16 cellular contexts compared by ENCODE assay signal in the genomic region with DNA sequence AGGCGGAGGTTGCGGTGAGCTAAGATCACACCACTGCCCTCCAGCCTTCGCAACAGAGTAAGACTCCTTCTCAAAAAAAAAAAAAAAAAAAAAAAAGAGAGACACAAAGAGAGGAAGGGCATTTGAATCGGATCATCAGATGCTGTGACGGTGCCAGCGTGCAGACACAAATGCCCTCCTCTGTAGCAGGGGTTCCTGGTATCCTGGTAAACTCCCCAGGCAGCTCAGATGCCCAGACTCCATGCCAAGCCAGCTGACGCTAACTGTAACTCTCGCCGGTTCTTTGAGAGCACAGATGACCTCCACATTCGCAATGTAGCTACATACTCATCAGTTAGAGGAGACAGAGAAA.
"Had no signal": no experiment of that assay in that cellular context is flagged by ENCODE, and none has a peak within 500 bp of the region (broad histone marks: within the 10 kb centered on the region; RNA-seq: fewer than 3 reads in every experiment).

No MANE protein-coding gene starts in this region.

- H3K4me3 ChIP-seq: colonic mucosa, esophagus squamous epithelium, gastroesophageal sphincter had no signal

- H3K36me3 ChIP-seq: colonic mucosa, esophagus squamous epithelium, gastroesophageal sphincter had no signal

- H3K27ac ChIP-seq: colonic mucosa, esophagus squamous epithelium, gastroesophageal sphincter had no signal

- H3K4me1 ChIP-seq: colonic mucosa had no signal

- H3K9me3 ChIP-seq: colonic mucosa, esophagus squamous epithelium had no signal

- ATAC-seq: gastroesophageal sphincter; left cardiac atrium; left ventricle myocardium superior; naive thymus-derived CD4-positive, alpha-beta T cell had no signal

- DNase-seq: colonic mucosa; dermis blood vessel endothelial cell; esophagus squamous epithelium; foreskin fibroblast; glutamatergic neuron; immature natural killer cell; left cardiac atrium; mesendoderm; naive thymus-derived CD4-positive, alpha-beta T cell; nephron progenitor cell; small intestine; stimulated activated CD4-positive, alpha-beta T cell treated with anti-CD3 and anti-CD28 coated beads, Interleukin-12 subunit alpha, Interleukin-12 subunit beta, amount 100 ng/mL, for 4 hours; stimulated activated naive CD4-positive, alpha-beta T cell treated with Interleukin-2 at 50 U/mL for 16 hours; trophoblast cell had no signal
